ENCODE assay signal across 1 cellular context in the genomic region with DNA sequence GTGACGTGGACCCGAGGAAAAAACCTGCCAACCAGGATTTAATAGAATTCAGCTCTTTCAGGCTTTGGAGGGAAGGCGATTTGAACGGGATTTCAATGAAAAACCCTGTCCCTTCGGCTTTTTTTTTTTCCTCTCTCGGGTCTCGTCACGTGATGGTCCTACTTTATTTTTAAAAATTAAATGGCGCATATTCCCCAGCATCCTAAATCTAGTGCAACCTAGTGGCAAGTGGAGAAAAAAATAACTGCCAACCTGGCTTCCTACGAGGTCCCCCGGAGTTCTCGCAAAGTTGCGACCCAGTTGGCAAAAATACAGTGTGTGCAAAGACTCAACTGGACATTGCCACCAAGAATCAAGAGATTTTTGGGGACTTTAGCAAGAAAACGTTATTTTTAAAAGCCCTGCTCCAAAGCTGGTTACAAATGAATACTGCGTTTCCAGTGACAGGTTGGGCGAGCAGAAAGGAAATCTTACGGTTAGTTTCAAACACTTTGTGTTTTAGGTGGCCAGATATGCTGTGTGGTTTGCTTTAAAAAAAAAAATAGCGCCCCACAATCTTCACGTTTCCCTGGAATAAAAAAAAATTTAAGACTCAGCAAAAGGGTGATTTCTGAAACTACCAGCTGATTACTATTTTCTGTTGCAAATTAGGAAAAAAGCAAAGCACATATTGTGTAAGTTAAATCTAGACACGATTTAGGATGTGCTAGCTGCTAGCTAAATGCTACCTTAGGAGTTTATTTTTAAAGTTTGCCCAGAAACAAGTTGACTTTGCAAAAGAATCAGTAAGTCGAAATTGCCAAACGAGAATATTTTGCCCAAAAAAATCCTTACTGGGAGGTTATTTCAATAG.
A peak's percentile ranks its signal among the peaks of the same experiment; 100 is the strongest.
TF ChIP-seq lines count a peak whose summit lies in the region.

No MANE protein-coding gene starts in this region.

TF ChIP-seq in HepG2, 621 proteins besides CTCF, POLR2A, EP300 and RAD21 (continued from another document and continues in another):
- TF ChIP-seq, protein P1, sequence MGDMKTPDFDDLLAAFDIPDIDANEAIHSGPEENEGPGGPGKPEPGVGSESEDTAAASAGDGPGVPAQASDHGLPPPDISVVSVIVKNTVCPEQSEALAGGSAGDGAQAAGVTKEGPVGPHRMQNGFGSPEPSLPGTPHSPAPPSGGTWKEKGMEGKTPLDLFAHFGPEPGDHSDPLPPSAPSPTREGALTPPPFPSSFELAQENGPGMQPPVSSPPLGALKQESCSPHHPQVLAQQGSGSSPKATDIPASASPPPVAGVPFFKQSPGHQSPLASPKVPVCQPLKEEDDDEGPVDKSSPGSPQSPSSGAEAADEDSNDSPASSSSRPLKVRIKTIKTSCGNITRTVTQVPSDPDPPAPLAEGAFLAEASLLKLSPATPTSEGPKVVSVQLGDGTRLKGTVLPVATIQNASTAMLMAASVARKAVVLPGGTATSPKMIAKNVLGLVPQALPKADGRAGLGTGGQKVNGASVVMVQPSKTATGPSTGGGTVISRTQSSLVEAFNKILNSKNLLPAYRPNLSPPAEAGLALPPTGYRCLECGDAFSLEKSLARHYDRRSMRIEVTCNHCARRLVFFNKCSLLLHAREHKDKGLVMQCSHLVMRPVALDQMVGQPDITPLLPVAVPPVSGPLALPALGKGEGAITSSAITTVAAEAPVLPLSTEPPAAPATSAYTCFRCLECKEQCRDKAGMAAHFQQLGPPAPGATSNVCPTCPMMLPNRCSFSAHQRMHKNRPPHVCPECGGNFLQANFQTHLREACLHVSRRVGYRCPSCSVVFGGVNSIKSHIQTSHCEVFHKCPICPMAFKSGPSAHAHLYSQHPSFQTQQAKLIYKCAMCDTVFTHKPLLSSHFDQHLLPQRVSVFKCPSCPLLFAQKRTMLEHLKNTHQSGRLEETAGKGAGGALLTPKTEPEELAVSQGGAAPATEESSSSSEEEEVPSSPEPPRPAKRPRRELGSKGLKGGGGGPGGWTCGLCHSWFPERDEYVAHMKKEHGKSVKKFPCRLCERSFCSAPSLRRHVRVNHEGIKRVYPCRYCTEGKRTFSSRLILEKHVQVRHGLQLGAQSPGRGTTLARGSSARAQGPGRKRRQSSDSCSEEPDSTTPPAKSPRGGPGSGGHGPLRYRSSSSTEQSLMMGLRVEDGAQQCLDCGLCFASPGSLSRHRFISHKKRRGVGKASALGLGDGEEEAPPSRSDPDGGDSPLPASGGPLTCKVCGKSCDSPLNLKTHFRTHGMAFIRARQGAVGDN (CRISPR knock-in tag; IDR thresholded peaks at IDR 0.05), result no peak
- TF ChIP-seq, protein P2, sequence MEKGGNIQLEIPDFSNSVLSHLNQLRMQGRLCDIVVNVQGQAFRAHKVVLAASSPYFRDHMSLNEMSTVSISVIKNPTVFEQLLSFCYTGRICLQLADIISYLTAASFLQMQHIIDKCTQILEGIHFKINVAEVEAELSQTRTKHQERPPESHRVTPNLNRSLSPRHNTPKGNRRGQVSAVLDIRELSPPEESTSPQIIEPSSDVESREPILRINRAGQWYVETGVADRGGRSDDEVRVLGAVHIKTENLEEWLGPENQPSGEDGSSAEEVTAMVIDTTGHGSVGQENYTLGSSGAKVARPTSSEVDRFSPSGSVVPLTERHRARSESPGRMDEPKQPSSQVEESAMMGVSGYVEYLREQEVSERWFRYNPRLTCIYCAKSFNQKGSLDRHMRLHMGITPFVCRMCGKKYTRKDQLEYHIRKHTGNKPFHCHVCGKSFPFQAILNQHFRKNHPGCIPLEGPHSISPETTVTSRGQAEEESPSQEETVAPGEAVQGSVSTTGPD (CRISPR knock-in tag; IDR thresholded peaks at IDR 0.05), result no peak; the same call in 1 of the 2 replicates
- TF ChIP-seq MIER3 (CRISPR knock-in tag; IDR thresholded peaks at IDR 0.05; ENCODE audit: borderline replicate concordance) (no peak), NR2F1 (CRISPR knock-in tag; IDR thresholded peaks at IDR 0.05) (peak in 1 of 2 experiments; percentile 7; a peak in 1 of 4 replicates), CC2D1A (CRISPR knock-in tag; IDR thresholded peaks at IDR 0.05) (no peak), DNMT3B (CRISPR knock-in tag; conservative IDR thresholded peaks at IDR 0.05) (no peak), ZFP90 (CRISPR knock-in tag; IDR thresholded peaks at IDR 0.05; ENCODE audit: borderline replicate concordance) (no peak; the same call in 1 of the 2 replicates), ZKSCAN1 (IDR thresholded peaks at IDR 0.05; ENCODE audit: low read length) (no peak), ZNF121 (CRISPR knock-in tag; IDR thresholded peaks at IDR 0.05) (no peak), ZNF772 (CRISPR knock-in tag; IDR thresholded peaks at IDR 0.05) (no peak; the same call in 1 of the 2 replicates), SRF (IDR thresholded peaks at IDR 0.05; ENCODE audit: low read depth, low read length) (no peak), ZNF768 (CRISPR knock-in tag; IDR thresholded peaks at IDR 0.05) (no peak), TEAD3 (CRISPR knock-in tag; optimal IDR thresholded peaks at IDR 0.05; ENCODE audit: borderline replicate concordance) (no peak), KDM6A (CRISPR knock-in tag; IDR thresholded peaks at IDR 0.05; ENCODE audit: low read depth) (0 out of 2 replicates have a peak, but pooled peaks have one; percentile 12), ZNF773 (CRISPR knock-in tag; IDR thresholded peaks at IDR 0.05; ENCODE audit: borderline replicate concordance) (no peak), JUN (CRISPR knock-in tag; IDR thresholded peaks at IDR 0.05) (no peak), ZNF766 (CRISPR knock-in tag; IDR thresholded peaks at IDR 0.05; ENCODE audit: borderline replicate concordance) (no peak), PAX8 (CRISPR knock-in tag; IDR thresholded peaks at IDR 0.05; ENCODE audit: borderline replicate concordance) (no peak), HOXA3 (CRISPR knock-in tag; IDR thresholded peaks at IDR 0.05) (no peak), ZNF292 (CRISPR knock-in tag; IDR thresholded peaks at IDR 0.05; ENCODE audit: borderline replicate concordance, low read depth) (no peak), NR2C2 (CRISPR knock-in tag; IDR thresholded peaks at IDR 0.05; ENCODE audit: borderline replicate concordance) (no peak), SMAD1 (CRISPR knock-in tag; IDR thresholded peaks at IDR 0.05; ENCODE audit: borderline replicate concordance, low read depth) (no peak), RBFOX2 (IDR thresholded peaks at IDR 0.05; ENCODE audit: low read depth, low read length) (peak; percentile 47), RCOR2 (CRISPR knock-in tag; IDR thresholded peaks at IDR 0.05) (no peak), ATAD3A (CRISPR knock-in tag; IDR thresholded peaks at IDR 0.05) (no peak), KLF9 (CRISPR knock-in tag; IDR thresholded peaks at IDR 0.05; ENCODE audit: low read depth) (peak; percentile 59; the same call in 1 of the 2 replicates), XBP1 (CRISPR knock-in tag; IDR thresholded peaks at IDR 0.05) (no peak), ZNF550 (CRISPR knock-in tag; IDR thresholded peaks at IDR 0.05; ENCODE audit: borderline replicate concordance) (no peak)
- TF ChIP-seq, protein P3, sequence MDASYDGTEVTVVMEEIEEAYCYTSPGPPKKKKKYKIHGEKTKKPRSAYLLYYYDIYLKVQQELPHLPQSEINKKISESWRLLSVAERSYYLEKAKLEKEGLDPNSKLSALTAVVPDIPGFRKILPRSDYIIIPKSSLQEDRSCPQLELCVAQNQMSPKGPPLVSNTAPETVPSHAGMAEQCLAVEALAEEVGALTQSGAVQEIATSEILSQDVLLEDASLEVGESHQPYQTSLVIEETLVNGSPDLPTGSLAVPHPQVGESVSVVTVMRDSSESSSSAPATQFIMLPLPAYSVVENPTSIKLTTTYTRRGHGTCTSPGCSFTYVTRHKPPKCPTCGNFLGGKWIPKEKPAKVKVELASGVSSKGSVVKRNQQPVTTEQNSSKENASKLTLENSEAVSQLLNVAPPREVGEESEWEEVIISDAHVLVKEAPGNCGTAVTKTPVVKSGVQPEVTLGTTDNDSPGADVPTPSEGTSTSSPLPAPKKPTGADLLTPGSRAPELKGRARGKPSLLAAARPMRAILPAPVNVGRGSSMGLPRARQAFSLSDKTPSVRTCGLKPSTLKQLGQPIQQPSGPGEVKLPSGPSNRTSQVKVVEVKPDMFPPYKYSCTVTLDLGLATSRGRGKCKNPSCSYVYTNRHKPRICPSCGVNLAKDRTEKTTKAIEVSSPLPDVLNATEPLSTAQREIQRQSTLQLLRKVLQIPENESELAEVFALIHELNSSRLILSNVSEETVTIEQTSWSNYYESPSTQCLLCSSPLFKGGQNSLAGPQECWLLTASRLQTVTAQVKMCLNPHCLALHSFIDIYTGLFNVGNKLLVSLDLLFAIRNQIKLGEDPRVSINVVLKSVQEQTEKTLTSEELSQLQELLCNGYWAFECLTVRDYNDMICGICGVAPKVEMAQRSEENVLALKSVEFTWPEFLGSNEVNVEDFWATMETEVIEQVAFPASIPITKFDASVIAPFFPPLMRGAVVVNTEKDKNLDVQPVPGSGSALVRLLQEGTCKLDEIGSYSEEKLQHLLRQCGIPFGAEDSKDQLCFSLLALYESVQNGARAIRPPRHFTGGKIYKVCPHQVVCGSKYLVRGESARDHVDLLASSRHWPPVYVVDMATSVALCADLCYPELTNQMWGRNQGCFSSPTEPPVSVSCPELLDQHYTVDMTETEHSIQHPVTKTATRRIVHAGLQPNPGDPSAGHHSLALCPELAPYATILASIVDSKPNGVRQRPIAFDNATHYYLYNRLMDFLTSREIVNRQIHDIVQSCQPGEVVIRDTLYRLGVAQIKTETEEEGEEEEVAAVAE (CRISPR knock-in tag; IDR thresholded peaks at IDR 0.05; ENCODE audit: borderline replicate concordance), result no peak
- TF ChIP-seq, protein P4, sequence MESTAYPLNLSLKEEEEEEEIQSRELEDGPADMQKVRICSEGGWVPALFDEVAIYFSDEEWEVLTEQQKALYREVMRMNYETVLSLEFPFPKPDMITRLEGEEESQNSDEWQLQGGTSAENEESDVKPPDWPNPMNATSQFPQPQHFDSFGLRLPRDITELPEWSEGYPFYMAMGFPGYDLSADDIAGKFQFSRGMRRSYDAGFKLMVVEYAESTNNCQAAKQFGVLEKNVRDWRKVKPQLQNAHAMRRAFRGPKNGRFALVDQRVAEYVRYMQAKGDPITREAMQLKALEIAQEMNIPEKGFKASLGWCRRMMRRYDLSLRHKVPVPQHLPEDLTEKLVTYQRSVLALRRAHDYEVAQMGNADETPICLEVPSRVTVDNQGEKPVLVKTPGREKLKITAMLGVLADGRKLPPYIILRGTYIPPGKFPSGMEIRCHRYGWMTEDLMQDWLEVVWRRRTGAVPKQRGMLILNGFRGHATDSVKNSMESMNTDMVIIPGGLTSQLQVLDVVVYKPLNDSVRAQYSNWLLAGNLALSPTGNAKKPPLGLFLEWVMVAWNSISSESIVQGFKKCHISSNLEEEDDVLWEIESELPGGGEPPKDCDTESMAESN (CRISPR knock-in tag; conservative IDR thresholded peaks at IDR 0.05), result no peak
- TF ChIP-seq, protein P5, sequence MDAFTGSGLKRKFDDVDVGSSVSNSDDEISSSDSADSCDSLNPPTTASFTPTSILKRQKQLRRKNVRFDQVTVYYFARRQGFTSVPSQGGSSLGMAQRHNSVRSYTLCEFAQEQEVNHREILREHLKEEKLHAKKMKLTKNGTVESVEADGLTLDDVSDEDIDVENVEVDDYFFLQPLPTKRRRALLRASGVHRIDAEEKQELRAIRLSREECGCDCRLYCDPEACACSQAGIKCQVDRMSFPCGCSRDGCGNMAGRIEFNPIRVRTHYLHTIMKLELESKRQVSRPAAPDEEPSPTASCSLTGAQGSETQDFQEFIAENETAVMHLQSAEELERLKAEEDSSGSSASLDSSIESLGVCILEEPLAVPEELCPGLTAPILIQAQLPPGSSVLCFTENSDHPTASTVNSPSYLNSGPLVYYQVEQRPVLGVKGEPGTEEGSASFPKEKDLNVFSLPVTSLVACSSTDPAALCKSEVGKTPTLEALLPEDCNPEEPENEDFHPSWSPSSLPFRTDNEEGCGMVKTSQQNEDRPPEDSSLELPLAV (CRISPR knock-in tag; conservative IDR thresholded peaks at IDR 0.05; ENCODE audit: low read depth), result no peak
- TF ChIP-seq, protein P6, sequence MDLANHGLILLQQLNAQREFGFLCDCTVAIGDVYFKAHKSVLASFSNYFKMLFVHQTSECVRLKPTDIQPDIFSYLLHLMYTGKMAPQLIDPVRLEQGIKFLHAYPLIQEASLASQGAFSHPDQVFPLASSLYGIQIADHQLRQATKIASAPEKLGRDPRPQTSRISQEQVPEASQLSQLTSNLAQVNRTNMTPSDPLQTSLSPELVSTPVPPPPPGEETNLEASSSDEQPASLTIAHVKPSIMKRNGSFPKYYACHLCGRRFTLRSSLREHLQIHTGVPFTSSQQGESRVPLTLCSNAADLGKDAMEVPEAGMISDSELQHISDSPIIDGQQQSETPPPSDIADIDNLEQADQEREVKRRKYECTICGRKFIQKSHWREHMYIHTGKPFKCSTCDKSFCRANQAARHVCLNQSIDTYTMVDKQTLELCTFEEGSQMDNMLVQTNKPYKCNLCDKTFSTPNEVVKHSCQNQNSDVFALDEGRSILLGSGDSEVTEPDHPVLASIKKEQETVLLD (CRISPR knock-in tag; IDR thresholded peaks at IDR 0.05; ENCODE audit: low read depth), result no peak
- TF ChIP-seq, protein P7, sequence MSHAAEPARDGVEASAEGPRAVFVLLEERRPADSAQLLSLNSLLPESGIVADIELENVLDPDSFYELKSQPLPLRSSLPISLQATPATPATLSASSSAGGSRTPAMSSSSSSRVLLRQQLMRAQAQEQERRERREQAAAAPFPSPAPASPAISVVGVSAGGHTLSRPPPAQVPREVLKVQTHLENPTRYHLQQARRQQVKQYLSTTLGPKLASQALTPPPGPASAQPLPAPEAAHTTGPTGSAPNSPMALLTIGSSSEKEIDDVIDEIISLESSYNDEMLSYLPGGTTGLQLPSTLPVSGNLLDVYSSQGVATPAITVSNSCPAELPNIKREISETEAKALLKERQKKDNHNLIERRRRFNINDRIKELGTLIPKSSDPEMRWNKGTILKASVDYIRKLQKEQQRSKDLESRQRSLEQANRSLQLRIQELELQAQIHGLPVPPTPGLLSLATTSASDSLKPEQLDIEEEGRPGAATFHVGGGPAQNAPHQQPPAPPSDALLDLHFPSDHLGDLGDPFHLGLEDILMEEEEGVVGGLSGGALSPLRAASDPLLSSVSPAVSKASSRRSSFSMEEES (CRISPR knock-in tag; IDR thresholded peaks at IDR 0.05), result peak; percentile 30; the same call in 1 of the 2 replicates
- TF ChIP-seq, protein P8, sequence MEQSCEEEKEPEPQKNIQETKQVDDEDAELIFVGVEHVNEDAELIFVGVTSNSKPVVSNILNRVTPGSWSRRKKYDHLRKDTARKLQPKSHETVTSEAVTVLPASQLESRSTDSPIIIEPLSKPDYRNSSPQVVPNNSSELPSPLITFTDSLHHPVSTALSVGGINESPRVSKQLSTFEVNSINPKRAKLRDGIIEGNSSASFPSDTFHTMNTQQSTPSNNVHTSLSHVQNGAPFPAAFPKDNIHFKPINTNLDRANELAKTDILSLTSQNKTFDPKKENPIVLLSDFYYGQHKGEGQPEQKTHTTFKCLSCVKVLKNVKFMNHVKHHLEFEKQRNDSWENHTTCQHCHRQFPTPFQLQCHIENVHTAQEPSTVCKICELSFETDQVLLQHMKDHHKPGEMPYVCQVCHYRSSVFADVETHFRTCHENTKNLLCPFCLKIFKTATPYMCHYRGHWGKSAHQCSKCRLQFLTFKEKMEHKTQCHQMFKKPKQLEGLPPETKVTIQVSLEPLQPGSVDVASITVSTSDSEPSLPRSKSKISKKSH (CRISPR knock-in tag; IDR thresholded peaks at IDR 0.05; ENCODE audit: borderline replicate concordance), result no peak
